8 cellular contexts compared by ENCODE assay signal in the genomic region with DNA sequence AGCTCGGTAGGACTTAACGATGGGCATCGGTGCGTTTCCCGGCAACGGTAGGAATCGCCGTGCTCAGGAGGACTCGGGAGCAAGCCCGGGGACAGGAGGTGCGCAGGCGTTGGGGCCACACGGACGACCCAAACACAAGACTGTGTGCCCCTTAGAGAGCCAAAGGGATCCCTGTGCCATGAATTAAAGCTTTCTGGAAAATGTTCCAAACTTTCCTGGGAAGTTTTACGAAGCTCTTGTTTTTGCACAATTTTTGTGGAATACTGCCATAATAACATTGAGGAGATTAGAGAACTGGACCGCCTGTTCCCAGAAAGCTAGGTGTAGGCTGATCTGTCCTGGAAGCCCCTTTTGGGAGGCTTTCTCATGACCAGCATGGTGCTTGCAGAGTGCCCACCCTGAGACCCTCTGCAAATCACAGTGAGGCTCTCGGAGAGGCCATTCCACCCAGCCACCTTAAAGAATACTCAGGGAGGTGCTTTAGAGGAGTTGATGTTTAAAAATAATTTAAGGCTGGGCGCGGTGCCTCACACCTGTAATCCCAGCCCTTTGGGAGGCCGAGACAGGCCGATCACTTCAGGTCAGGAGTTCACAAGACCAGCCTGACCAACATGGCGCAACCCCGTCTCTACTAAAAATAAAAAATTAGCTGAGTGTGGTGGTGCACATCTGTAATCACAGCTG. TPM values are rescaled to one million over a fixed set of nuclear protein-coding genes. Genes with fewer than 3 reads are reported as not detected.
DNase-seq lines count a peak whose midpoint lies in the region; ATAC-seq and TF ChIP-seq lines count a peak whose summit lies in the region.

No MANE protein-coding gene starts in this region.

- peak overlapping the region; percentile 62; the same call in 1 of the 2 replicates for H2AFZ ChIP-seq in OCI-LY3 (ENCODE audit: low read depth, low read length)

- no peaks in the 10 kb centered on the region for H3K27me3 ChIP-seq in OCI-LY3 (ENCODE audit: low read depth, low read length)
- H3K27me3 ChIP-seq in effector memory CD4-positive, alpha-beta T cell (replicated peaks; ENCODE audit: control insufficient read depth, insufficient read depth, low read length, poor library complexity, severe bottlenecking) = no peaks in the 10 kb centered on the region

- peaks cover 0 to 3% (median 0%) of the 10 kb centered on the region in 5 donors for H3K27me3 Mint-ChIP-seq in naive thymus-derived CD8-positive, alpha-beta T cell

- peak overlapping the region; percentile 85 to 100 (median 98) for H3K4me3 Mint-ChIP-seq in naive thymus-derived CD8-positive, alpha-beta T cell

- no peaks in the 10 kb centered on the region for H3K36me3 ChIP-seq in OCI-LY3 (replicated peaks; ENCODE audit: low read depth, low read length)
- peaks cover 5% of the 10 kb centered on the region for H3K36me3 ChIP-seq in effector memory CD4-positive, alpha-beta T cell (ENCODE audit: control insufficient read depth, insufficient read depth, low read length)

- peaks cover 15% of the 10 kb centered on the region for H3K79me2 ChIP-seq in OCI-LY3 (ENCODE audit: low read length)

- H3K4me1 ChIP-seq in OCI-LY3 (ENCODE audit: low read length) = peaks cover 24% of the 10 kb centered on the region
- peaks cover 24% of the 10 kb centered on the region for H3K4me1 ChIP-seq in effector memory CD4-positive, alpha-beta T cell (ENCODE audit: control insufficient read depth, insufficient read depth, low read length, poor library complexity, severe bottlenecking)

- H3K36me3 Mint-ChIP-seq in naive thymus-derived CD8-positive, alpha-beta T cell = peaks cover 0 to 3% (median 0%) of the 10 kb centered on the region in 3 donors

- TF ChIP-seq CTCF in OCI-LY3 (IDR thresholded peaks at IDR 0.05; ENCODE audit: low read depth, low read length) = no peak

- H3K27ac ChIP-seq in OCI-LY3 (ENCODE audit: low read length) = peak overlapping the region; percentile 88
- H3K27ac ChIP-seq in effector memory CD4-positive, alpha-beta T cell (ENCODE audit: insufficient read depth, low read length, poor library complexity, severe bottlenecking) = peak overlapping the region; percentile 98

- no peaks in the 10 kb centered on the region for H3K9me3 Mint-ChIP-seq in naive thymus-derived CD8-positive, alpha-beta T cell

- H4K20me1 ChIP-seq in OCI-LY3 (ENCODE audit: insufficient read depth, low read length) = no peaks in the 10 kb centered on the region

- H3K9me3 ChIP-seq in OCI-LY3 (ENCODE audit: insufficient read depth, low read length) = no peaks in the 10 kb centered on the region
- H3K9me3 ChIP-seq in effector memory CD4-positive, alpha-beta T cell (ENCODE audit: control insufficient read depth, low read length) = no peaks in the 10 kb centered on the region

- ATAC-seq in naive thymus-derived CD8-positive, alpha-beta T cell = no peak

- POLR2A ChIA-PET in naive thymus-derived CD8-positive, alpha-beta T cell (lab: Charles Lee) = interaction anchor here (0.6 to 4.9 kb wide), 26 partner anchors 8 to 1074 kb away, joined by 3 to 133 read pairs (median 6); a partner anchor contains a TSS

- H3K9ac ChIP-seq in OCI-LY3 (ENCODE audit: low read length) = peak overlapping the region; percentile 97

- peak overlapping the region; percentile 92 for H3K4me3 ChIP-seq in OCI-LY3 (ENCODE audit: low read length)
- peak overlapping the region; percentile 82 for H3K4me3 ChIP-seq in effector memory CD4-positive, alpha-beta T cell (ENCODE audit: insufficient read depth, low read depth, low read length, poor library complexity, severe bottlenecking)

- peak; percentile 55 for DNase-seq in NCI-H2029 (lab: John Stamatoyannopoulos, UW)
- no peak for DNase-seq in NCI-H2029 treated with DMSO at 0.1 percent for 48 hours (lab: John Stamatoyannopoulos, UW)
- no peak for DNase-seq in effector memory CD4-positive, alpha-beta T cell
- DNase-seq in naive thymus-derived CD8-positive, alpha-beta T cell = peak in 1 of 10 donors; percentile 69
- DNase-seq in activated CD4-positive, CD25-positive, alpha-beta regulatory T cell treated with anti-CD3 and anti-CD28 coated beads, Interleukin-2, amount 50 U/mL, for 72 hours = no peak
- DNase-seq in DMS114 treated with DMSO at 0.1 percent for 48 hours (lab: John Stamatoyannopoulos, UW; ENCODE audit: unreplicated experiment) = no peak
- no peak for DNase-seq in cerebellum (ENCODE audit: low spot score)

- H3K4me1 Mint-ChIP-seq in naive thymus-derived CD8-positive, alpha-beta T cell = peaks cover 16 to 62% (median 53%) of the 10 kb centered on the region in 4 donors

- H3K27ac Mint-ChIP-seq in naive thymus-derived CD8-positive, alpha-beta T cell = peak overlapping the region; percentile 97 to 100 (median 100)

- peak overlapping the region; percentile 77 for H3K4me2 ChIP-seq in OCI-LY3 (ENCODE audit: low read length)

RNA-seq across cellular contexts. Expression of a gene that starts 1.0 kb away (rescaled TPM):
- total RNA-seq in naive thymus-derived CD8-positive, alpha-beta T cell = 10 to 100 TPM; 27.7 to 35.0 TPM
- 1 to 10 TPM; 3.8 to 6.2 (median 5.6) TPM for polyA plus RNA-seq in naive thymus-derived CD8-positive, alpha-beta T cell
- 2.9 TPM for total RNA-seq in cerebellum
